In the genomic region with DNA sequence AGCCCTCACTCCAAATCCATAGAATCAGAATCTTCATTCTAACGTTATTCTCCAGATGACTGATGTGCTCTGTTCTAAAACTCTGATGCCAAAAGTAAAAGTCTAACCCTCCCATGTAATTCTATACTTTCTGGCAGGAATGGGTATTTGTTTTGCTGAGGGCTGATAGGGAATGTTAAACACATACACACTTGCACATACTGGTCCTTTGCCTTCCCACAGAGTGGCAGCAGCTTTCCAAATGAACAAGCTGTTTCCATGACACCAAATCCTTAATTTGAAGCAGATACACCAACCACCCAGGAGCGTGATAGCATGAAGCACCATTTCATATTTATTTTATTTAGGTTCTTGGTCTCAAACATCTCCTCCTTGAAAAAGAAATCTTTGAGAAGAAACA, we compare ENCODE assay signal across 28 cellular contexts.
A peak's percentile ranks its signal among the peaks of the same experiment; 100 is the strongest.
DNase-seq lines count a peak whose midpoint lies in the region; ATAC-seq and TF ChIP-seq lines count a peak whose summit lies in the region.
"Had no signal": no experiment of that assay in that cellular context is flagged by ENCODE, and none has a peak within 500 bp of the region (broad histone marks: within the 10 kb centered on the region; RNA-seq: fewer than 3 reads in every experiment).

No MANE protein-coding gene starts in this region.

- peak; percentile 10 for DNase-seq in DMS53 (lab: John Stamatoyannopoulos, UW)
- no peak for DNase-seq in DMS53 treated with DMSO at 0.1 percent for 48 hours (lab: John Stamatoyannopoulos, UW; ENCODE audit: unreplicated experiment)
- DNase-seq in LHCN-M2 (ENCODE audit: low read depth) = peak; percentile 37
- no peak for DNase-seq in WTC11 (ENCODE audit: low spot score)
- no peak for DNase-seq in effector CD8-positive, alpha-beta T cell (lab: John Stamatoyannopoulos, UW)
- no peak for DNase-seq in CD4-positive, alpha-beta memory T cell
- no peak for DNase-seq in EL
- DNase-seq: activated CD4-positive, alpha-beta T cell treated with anti-CD3 and anti-CD28 coated beads for 1 hour; activated T-cell treated with anti-CD3 and anti-CD28 coated beads, Interleukin-2, amount 50 U/mL, for 1 hour; BE2C; Caco-2; dermis blood vessel endothelial cell; head of caudate nucleus; left cardiac atrium; mesendoderm; MM.1S; naive thymus-derived CD4-positive, alpha-beta T cell; NCI-H1930; NCI-H524 treated with DMSO at 0.1 percent for 48 hours; OCI-M1; Right ventricle myocardium superior; stimulated activated CD4-positive, alpha-beta T cell treated with anti-CD3 and anti-CD28 coated beads, Interleukin-4, amount 100 ng/mL, for 1 hour; stimulated activated naive CD8-positive, alpha-beta T cell treated with anti-CD3 and anti-CD28 coated beads, Interleukin-15, amount 100 ng/mL, for 72 hours; T-cell; transverse colon had no signal

- no peaks in the 10 kb centered on the region for H3K9me3 ChIP-seq in iPS-20b (ENCODE audit: insufficient read depth, low read depth, low read length)
- H3K9me3 ChIP-seq in CD4-positive, alpha-beta memory T cell (ENCODE audit: control insufficient read depth in 1 of 2, low read length in 2 of 2) = no peaks in the 10 kb centered on the region
- H3K9me3 ChIP-seq: BE2C, Caco-2, HAP-1, transverse colon had no signal

- H3K27ac Mint-ChIP-seq in WTC11 = peak overlapping the region; percentile 98
- H3K27ac Mint-ChIP-seq in CD4-positive, alpha-beta memory T cell = no peak overlapping the region
- H3K27ac Mint-ChIP-seq: naive thymus-derived CD4-positive, alpha-beta T cell; stimulated activated naive CD8-positive, alpha-beta T cell treated with anti-CD3 and anti-CD28 coated beads, Interleukin-15, amount 100 ng/mL, for 72 hours; T-cell had no signal

- CTCF ChIA-PET in WTC11 (lab: Charles Lee) = no interaction called here
- CTCF ChIA-PET in CD4-positive, alpha-beta memory T cell (lab: Charles Lee; ENCODE audit: partially characterized antibody) = no interaction called here

- H3K27me3 Mint-ChIP-seq in WTC11 (ENCODE audit: low read depth) = no peaks in the 10 kb centered on the region
- no peaks in the 10 kb centered on the region for H3K27me3 Mint-ChIP-seq in CD4-positive, alpha-beta memory T cell
- H3K27me3 Mint-ChIP-seq: stimulated activated naive CD8-positive, alpha-beta T cell treated with anti-CD3 and anti-CD28 coated beads, Interleukin-15, amount 100 ng/mL, for 72 hours had no signal

- H3K27ac ChIP-seq in iPS-20b (ENCODE audit: low read length) = no peak overlapping the region
- no peak overlapping the region for H3K27ac ChIP-seq in CD4-positive, alpha-beta memory T cell (ENCODE audit: low read depth, low read length)
- H3K27ac ChIP-seq: transverse colon had no signal

- no peaks in the 10 kb centered on the region for H3K27me3 ChIP-seq in iPS-20b (ENCODE audit: insufficient read depth, low read length)
- no peaks in the 10 kb centered on the region for H3K27me3 ChIP-seq in CD4-positive, alpha-beta memory T cell (ENCODE audit: insufficient read depth, low read length)
- H3K27me3 ChIP-seq: BE2C, transverse colon had no signal

- H3K36me3 Mint-ChIP-seq in WTC11 = peaks cover 4% of the 10 kb centered on the region; the same call in 1 of the 2 replicates
- peaks cover 0 to 4% of the 10 kb centered on the region in 2 donors for H3K36me3 Mint-ChIP-seq in CD4-positive, alpha-beta memory T cell
- H3K36me3 Mint-ChIP-seq: T-cell had no signal

- no peaks in the 10 kb centered on the region for H3K36me3 ChIP-seq in iPS-20b (ENCODE audit: insufficient read depth, low read depth, low read length)
- H3K36me3 ChIP-seq in CD4-positive, alpha-beta memory T cell (ENCODE audit: insufficient read depth, low read length) = no peaks in the 10 kb centered on the region
- H3K36me3 ChIP-seq: BE2C, HAP-1, transverse colon had no signal

- peaks cover 40% of the 10 kb centered on the region for H3K4me1 ChIP-seq in iPS-20b (ENCODE audit: insufficient read depth, low read length)
- H3K4me1 ChIP-seq in CD4-positive, alpha-beta memory T cell (ENCODE audit: insufficient read depth, low read length) = no peaks in the 10 kb centered on the region
- H3K4me1 ChIP-seq: BE2C, Caco-2, transverse colon had no signal

- H3K4me3 Mint-ChIP-seq in WTC11 = no peak overlapping the region
- H3K4me3 Mint-ChIP-seq in CD4-positive, alpha-beta memory T cell = no peak overlapping the region
- H3K4me3 Mint-ChIP-seq: naive thymus-derived CD4-positive, alpha-beta T cell; stimulated activated naive CD8-positive, alpha-beta T cell treated with anti-CD3 and anti-CD28 coated beads, Interleukin-15, amount 100 ng/mL, for 72 hours; T-cell had no signal

- intact Hi-C loops in CD4-positive, alpha-beta memory T cell (cut with micrococcal nuclease) = no loop called here

- no peaks in the 10 kb centered on the region for H3K9me3 Mint-ChIP-seq in WTC11
- H3K9me3 Mint-ChIP-seq in CD4-positive, alpha-beta memory T cell = peaks cover 0 to 10% (median 4%) of the 10 kb centered on the region in 8 donors

- TF ChIP-seq CTCF in WTC11 (IDR thresholded peaks at IDR 0.05) = no peak

- H3K9ac ChIP-seq in iPS-20b (ENCODE audit: low read depth, low read length) = peak overlapping the region; percentile 64; the same call in 1 of the 2 replicates

- ATAC-seq in WTC11 = no peak
- ATAC-seq: left cardiac atrium; naive thymus-derived CD4-positive, alpha-beta T cell; stimulated activated naive CD8-positive, alpha-beta T cell treated with anti-CD3 and anti-CD28 coated beads, Interleukin-15, amount 100 ng/mL, for 72 hours; T-cell had no signal

- H3K4me3 ChIP-seq in iPS-20b (ENCODE audit: low read length) = no peak overlapping the region
- no peak overlapping the region for H3K4me3 ChIP-seq in CD4-positive, alpha-beta memory T cell (ENCODE audit: low read length in 2 of 2)
- H3K4me3 ChIP-seq: HAP-1, smooth muscle cell, transverse colon had no signal

- POLR2A ChIA-PET in WTC11 (lab: Charles Lee) = no interaction called here
- POLR2A ChIA-PET in CD4-positive, alpha-beta memory T cell (lab: Charles Lee; ENCODE audit: partially characterized antibody) = no interaction called here

- peaks cover 83% of the 10 kb centered on the region for H3K4me1 Mint-ChIP-seq in WTC11
- H3K4me1 Mint-ChIP-seq in CD4-positive, alpha-beta memory T cell = no peaks in the 10 kb centered on the region
- H3K4me1 Mint-ChIP-seq: naive thymus-derived CD4-positive, alpha-beta T cell; stimulated activated naive CD8-positive, alpha-beta T cell treated with anti-CD3 and anti-CD28 coated beads, Interleukin-15, amount 100 ng/mL, for 72 hours; T-cell had no signal

TF ChIP-seq in WTC11, 78 proteins besides CTCF, POLR2A, EP300 and RAD21 (continues in another document):
- TF ChIP-seq, protein P1, sequence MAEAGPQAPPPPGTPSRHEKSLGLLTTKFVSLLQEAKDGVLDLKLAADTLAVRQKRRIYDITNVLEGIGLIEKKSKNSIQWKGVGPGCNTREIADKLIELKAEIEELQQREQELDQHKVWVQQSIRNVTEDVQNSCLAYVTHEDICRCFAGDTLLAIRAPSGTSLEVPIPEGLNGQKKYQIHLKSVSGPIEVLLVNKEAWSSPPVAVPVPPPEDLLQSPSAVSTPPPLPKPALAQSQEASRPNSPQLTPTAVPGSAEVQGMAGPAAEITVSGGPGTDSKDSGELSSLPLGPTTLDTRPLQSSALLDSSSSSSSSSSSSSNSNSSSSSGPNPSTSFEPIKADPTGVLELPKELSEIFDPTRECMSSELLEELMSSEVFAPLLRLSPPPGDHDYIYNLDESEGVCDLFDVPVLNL (CRISPR knock-in tag; IDR thresholded peaks at IDR 0.05; ENCODE audit: borderline replicate concordance, low read depth) = no peak
- TF ChIP-seq TEAD1 (CRISPR knock-in tag; IDR thresholded peaks at IDR 0.05) (no peak), GABPB1 (CRISPR knock-in tag; IDR thresholded peaks at IDR 0.05) (no peak), ATF1 (CRISPR knock-in tag; IDR thresholded peaks at IDR 0.05) (no peak), SMAD4 (CRISPR knock-in tag; IDR thresholded peaks at IDR 0.05) (no peak), MXD4 (CRISPR knock-in tag; IDR thresholded peaks at IDR 0.05; ENCODE audit: borderline replicate concordance) (no peak)
- TF ChIP-seq, protein P2, sequence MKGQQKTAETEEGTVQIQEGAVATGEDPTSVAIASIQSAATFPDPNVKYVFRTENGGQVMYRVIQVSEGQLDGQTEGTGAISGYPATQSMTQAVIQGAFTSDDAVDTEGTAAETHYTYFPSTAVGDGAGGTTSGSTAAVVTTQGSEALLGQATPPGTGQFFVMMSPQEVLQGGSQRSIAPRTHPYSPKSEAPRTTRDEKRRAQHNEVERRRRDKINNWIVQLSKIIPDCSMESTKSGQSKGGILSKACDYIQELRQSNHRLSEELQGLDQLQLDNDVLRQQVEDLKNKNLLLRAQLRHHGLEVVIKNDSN (CRISPR knock-in tag; IDR thresholded peaks at IDR 0.05) = no peak
- TF ChIP-seq, protein P3, sequence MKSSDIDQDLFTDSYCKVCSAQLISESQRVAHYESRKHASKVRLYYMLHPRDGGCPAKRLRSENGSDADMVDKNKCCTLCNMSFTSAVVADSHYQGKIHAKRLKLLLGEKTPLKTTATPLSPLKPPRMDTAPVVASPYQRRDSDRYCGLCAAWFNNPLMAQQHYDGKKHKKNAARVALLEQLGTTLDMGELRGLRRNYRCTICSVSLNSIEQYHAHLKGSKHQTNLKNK (CRISPR knock-in tag; IDR thresholded peaks at IDR 0.05) = no peak

Comparison
In these comparisons a context has a peak if more than half of its experiments do, and no peak if none do; other contexts are left out.
1. DNase-seq: peak in DMS53 (single experiment) and LHCN-M2 (single experiment); none in DMS53 treated with DMSO at 0.1 percent for 48 hours (single experiment), WTC11 (single experiment), effector CD8-positive, alpha-beta T cell (single experiment), CD4-positive, alpha-beta memory T cell (0 of 5) and EL (single experiment).